In genomic region chr1:154944422-154945159, GRCh38 we compare ENCODE assay signal across 1 cellular context.
TF ChIP-seq lines count a peak whose summit lies in the region.

No MANE protein-coding gene starts in this region.

TF ChIP-seq in GM12878, 131 proteins besides CTCF, POLR2A, EP300 and RAD21:
- TF ChIP-seq SMAD1 (IDR thresholded peaks at IDR 0.05; ENCODE audit: low read depth, partially characterized antibody) (peak; percentile 24), CEBPB (IDR thresholded peaks at IDR 0.05; ENCODE audit: borderline replicate concordance in 1 of 2, low read depth in 2 of 2, low read length in 2 of 2) (no peak), RAD51 (IDR thresholded peaks at IDR 0.05) (no peak), CUX1 (IDR thresholded peaks at IDR 0.05; ENCODE audit: insufficient replicate concordance, low read depth, low read length) (peak; percentile 27), SREBF2 (IDR thresholded peaks at IDR 0.05; ENCODE audit: low read length) (no peak), ZBED1 (IDR thresholded peaks at IDR 0.05; ENCODE audit: borderline replicate concordance) (no peak), POU2F2 (IDR thresholded peaks at IDR 0.05; ENCODE audit: borderline replicate concordance, low read depth, low read length) (peak; percentile 98; the same call in 2 of the 3 replicates), ZNF687 (IDR thresholded peaks at IDR 0.05) (peak; percentile 67; the same call in 1 of the 2 replicates), POLR2AphosphoS5 (IDR thresholded peaks at IDR 0.05; ENCODE audit: low read length) (0 out of 2 replicates have a peak, but pooled peaks have one; percentile 24), BCL3 (IDR thresholded peaks at IDR 0.05; ENCODE audit: borderline replicate concordance, insufficient read depth, low read depth, low read length, poor library complexity, severe bottlenecking) (peak; percentile 71), BHLHE40 (IDR thresholded peaks at IDR 0.05; ENCODE audit: borderline replicate concordance in 1 of 2, low read depth in 2 of 2, low read length in 1 of 2) (peak; percentile 35 to 39; a peak in 3 of 4 replicates), ZBTB33 (IDR thresholded peaks at IDR 0.05) (no peak), MYC (IDR thresholded peaks at IDR 0.05; ENCODE audit: insufficient read depth, insufficient read length, insufficient replicate concordance, low read length, severe bottlenecking) (no peak), IKZF1 (conservative IDR thresholded peaks at IDR 0.05) (no peak), RFX5 (IDR thresholded peaks at IDR 0.05; ENCODE audit: low read depth, low read length) (no peak), JUNB (IDR thresholded peaks at IDR 0.05) (no peak), STAT1 (conservative IDR thresholded peaks at IDR 0.05) (no peak), STAT3 (IDR thresholded peaks at IDR 0.05; ENCODE audit: low read depth, low read length) (no peak), RELB (IDR thresholded peaks at IDR 0.05; ENCODE audit: low read depth) (no peak), ZNF384 (IDR thresholded peaks at IDR 0.05; ENCODE audit: borderline replicate concordance, low read depth, low read length) (0 out of 2 replicates have a peak, but pooled peaks have one; percentile 28), ATF7 (IDR thresholded peaks at IDR 0.05; ENCODE audit: low read depth) (0 out of 2 replicates have a peak, but pooled peaks have one; percentile 17), YBX1 (IDR thresholded peaks at IDR 0.05) (no peak), POLR2AphosphoS2 (IDR thresholded peaks at IDR 0.05; ENCODE audit: low read depth, low read length) (0 out of 2 replicates have a peak, but pooled peaks have one; percentile 27), MEF2B (IDR thresholded peaks at IDR 0.05; ENCODE audit: partially characterized antibody, poor library complexity, severe bottlenecking) (peak; percentile 88)
